Comparison of ENCODE assay signal across 9 cellular contexts in the genomic region with DNA sequence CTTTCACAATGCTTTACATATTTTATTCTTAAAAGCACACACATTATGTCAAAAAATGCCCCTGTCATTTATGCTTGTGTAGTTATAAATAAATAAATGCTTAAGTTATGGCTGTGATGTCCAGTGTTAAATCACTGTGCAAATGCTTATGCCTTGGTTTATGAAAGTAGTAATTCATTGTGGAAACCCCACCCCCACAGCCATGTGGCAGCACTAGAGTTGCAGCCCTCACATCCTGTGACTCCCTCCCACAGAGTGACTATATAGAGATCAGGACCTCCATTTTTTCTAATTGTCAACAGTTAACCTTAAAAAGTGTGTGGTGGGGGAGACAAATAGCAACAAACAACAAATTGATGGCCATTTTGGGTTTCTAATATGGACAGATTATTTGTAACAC. TPM values are rescaled to one million over a fixed set of nuclear protein-coding genes. Genes with fewer than 3 reads are reported as not detected.
DNase-seq lines count a peak whose midpoint lies in the region; ATAC-seq and TF ChIP-seq lines count a peak whose summit lies in the region.
"Had no signal": no experiment of that assay in that cellular context is flagged by ENCODE, and none has a peak within 500 bp of the region (broad histone marks: within the 10 kb centered on the region; RNA-seq: fewer than 3 reads in every experiment).

No MANE protein-coding gene starts in this region.

- TF ChIP-seq CTCF in brain microvascular endothelial cell (IDR thresholded peaks at IDR 0.05; ENCODE audit: low read depth, low read length, missing control alignments), result no peak
- TF ChIP-seq CTCF in Caco-2 (IDR thresholded peaks at IDR 0.05; ENCODE audit: insufficient read depth in 1 of 2, low read depth in 1 of 2, low read length in 1 of 2, severe bottlenecking in 1 of 2, unreplicated experiment in 1 of 2), result no peak

- DNase-seq in RPMI8226, result peak; percentile 59
- DNase-seq in activated T-helper 2 cell treated with anti-CD3 and anti-CD28 coated beads, Interferon-gamma antibody, Interleukin-2, Interleukin-4, amounts not matched to agents 10 μg/mL and 5 μg/mL and 100 μg/mL, durations not matched to agents 14 hours and 24 hours and 36 hours (ENCODE audit: low spot score), result peak; percentile 60
- peak; percentile 47 to 77 for DNase-seq in stimulated activated CD4-positive, alpha-beta T cell treated with anti-CD3 and anti-CD28 coated beads, Interleukin-4, amount 100 ng/mL, for 4 hours
- no peak for DNase-seq in brain microvascular endothelial cell
- DNase-seq in LoVo (ENCODE audit: low spot score), result no peak
- no peak for DNase-seq in Caco-2

- intact Hi-C loops in activated T-helper 2 cell treated with anti-CD3 and anti-CD28 coated beads, Interferon-gamma antibody, Interleukin-2, Interleukin-4, amounts not matched to agents 10 μg/mL and 5 μg/mL and 100 μg/mL, durations not matched to agents 14 hours and 24 hours and 36 hours (cut with micrococcal nuclease), result loop anchor here (1.0 kb wide), 3 partner anchors 10 to 14 kb away; no protein-coding TSS in a partner anchor
- intact Hi-C loops in Caco-2 (cut with micrococcal nuclease; ENCODE audit: unreplicated experiment), result no loop called here

- H3K9me3 ChIP-seq in Caco-2, result no peaks in the 10 kb centered on the region

- H3K9me3 Mint-ChIP-seq in activated T-helper 2 cell treated with anti-CD3 and anti-CD28 coated beads, Interferon-gamma antibody, Interleukin-2, Interleukin-4, amounts not matched to agents 10 μg/mL and 5 μg/mL and 100 μg/mL, durations not matched to agents 14 hours and 24 hours and 36 hours, result no peaks in the 10 kb centered on the region
- H3K9me3 Mint-ChIP-seq in Caco-2 (ENCODE audit: unreplicated experiment), result no peaks in the 10 kb centered on the region

- no TSS peak for BruUV-seq in Caco-2 (replicated peaks; lab: Mats Ljungman, UMichigan)

- ATAC-seq in GM18519 (IDR thresholded peaks at IDR 0.05; ENCODE audit: low FRiP score, unreplicated experiment) (peak; percentile 53), GM18909 (IDR thresholded peaks at IDR 0.05; ENCODE audit: poor library complexity, unreplicated experiment) (no peak)

- peak overlapping the region; percentile 93 for H3K27ac Mint-ChIP-seq in activated T-helper 2 cell treated with anti-CD3 and anti-CD28 coated beads, Interferon-gamma antibody, Interleukin-2, Interleukin-4, amounts not matched to agents 10 μg/mL and 5 μg/mL and 100 μg/mL, durations not matched to agents 14 hours and 24 hours and 36 hours
- H3K27ac Mint-ChIP-seq in Caco-2 (ENCODE audit: unreplicated experiment), result no peak overlapping the region

- peaks cover 26% of the 10 kb centered on the region for H3K36me3 Mint-ChIP-seq in activated T-helper 2 cell treated with anti-CD3 and anti-CD28 coated beads, Interferon-gamma antibody, Interleukin-2, Interleukin-4, amounts not matched to agents 10 μg/mL and 5 μg/mL and 100 μg/mL, durations not matched to agents 14 hours and 24 hours and 36 hours (ENCODE audit: low read depth)
- no peaks in the 10 kb centered on the region for H3K36me3 Mint-ChIP-seq in Caco-2 (ENCODE audit: insufficient read depth, unreplicated experiment)

- H3K27me3 Mint-ChIP-seq in activated T-helper 2 cell treated with anti-CD3 and anti-CD28 coated beads, Interferon-gamma antibody, Interleukin-2, Interleukin-4, amounts not matched to agents 10 μg/mL and 5 μg/mL and 100 μg/mL, durations not matched to agents 14 hours and 24 hours and 36 hours (ENCODE audit: low read depth), result no peaks in the 10 kb centered on the region
- H3K27me3 Mint-ChIP-seq in Caco-2 (ENCODE audit: insufficient read depth, unreplicated experiment), result peaks cover 18% of the 10 kb centered on the region

- CTCF ChIA-PET in Caco-2 (lab: Charles Lee), result no interaction called here

- peak overlapping the region; percentile 97 for H3K4me3 Mint-ChIP-seq in activated T-helper 2 cell treated with anti-CD3 and anti-CD28 coated beads, Interferon-gamma antibody, Interleukin-2, Interleukin-4, amounts not matched to agents 10 μg/mL and 5 μg/mL and 100 μg/mL, durations not matched to agents 14 hours and 24 hours and 36 hours (ENCODE audit: low read depth)
- no peak overlapping the region for H3K4me3 Mint-ChIP-seq in Caco-2 (ENCODE audit: unreplicated experiment)

- no peak overlapping the region for H3K4me3 ChIP-seq in brain microvascular endothelial cell (ENCODE audit: low read depth, low read length)
- no peak overlapping the region for H3K4me3 ChIP-seq in Caco-2 (ENCODE audit: low read depth, low read length)

- H3K27me3 ChIP-seq in brain microvascular endothelial cell (replicated peaks) (peaks cover 37% of the 10 kb centered on the region), Caco-2 (replicated peaks; ENCODE audit: control insufficient read depth, insufficient read depth, low read length) (peaks cover 3% of the 10 kb centered on the region; the same call in 1 of the 2 replicates)

- in situ Hi-C loops in brain microvascular endothelial cell (cut with HindIII; ENCODE audit: low pct_ligation_motif_present, low sequenced_read_pairs), result no loop called here

- peaks cover 4% of the 10 kb centered on the region for H3K4me1 ChIP-seq in Caco-2

- POLR2A ChIA-PET in Caco-2 (lab: Charles Lee), result no interaction called here

- H3K4me1 Mint-ChIP-seq in activated T-helper 2 cell treated with anti-CD3 and anti-CD28 coated beads, Interferon-gamma antibody, Interleukin-2, Interleukin-4, amounts not matched to agents 10 μg/mL and 5 μg/mL and 100 μg/mL, durations not matched to agents 14 hours and 24 hours and 36 hours (ENCODE audit: low read depth), result peaks cover 65% of the 10 kb centered on the region
- peaks cover 19% of the 10 kb centered on the region for H3K4me1 Mint-ChIP-seq in Caco-2 (ENCODE audit: low read depth, unreplicated experiment)

- no peak overlapping the region for H3K27ac ChIP-seq in brain microvascular endothelial cell

- H3K36me3 ChIP-seq in brain microvascular endothelial cell (replicated peaks), result no peaks in the 10 kb centered on the region
- H3K36me3 ChIP-seq in Caco-2 (ENCODE audit: control insufficient read depth, insufficient read depth, low read length), result no peaks in the 10 kb centered on the region

RNA-seq across cellular contexts. Expression of gene SKAP1, which starts 2.4 kb away (rescaled TPM):
- total RNA-seq in activated T-helper 2 cell treated with anti-CD3 and anti-CD28 coated beads, Interferon-gamma antibody, Interleukin-2, Interleukin-4, amounts not matched to agents 10 μg/mL and 5 μg/mL and 100 μg/mL, durations not matched to agents 14 hours and 24 hours and 36 hours, result 60.5 and 67.9 TPM in 2 replicates
- 0.70 and 1.5 TPM in 2 replicates for total RNA-seq in Caco-2 (2022)
- total RNA-seq: osteoblast had no signal

Comparison
In these comparisons a context has a peak if more than half of its experiments do, and no peak if none do; other contexts are left out.
1. DNase-seq: peak in RPMI8226 (single experiment), activated T-helper 2 cell treated with anti-CD3 and anti-CD28 coated beads, Interferon-gamma antibody, Interleukin-2, Interleukin-4, amounts not matched to agents 10 μg/mL and 5 μg/mL and 100 μg/mL, durations not matched to agents 14 hours and 24 hours and 36 hours (single experiment) and stimulated activated CD4-positive, alpha-beta T cell treated with anti-CD3 and anti-CD28 coated beads, Interleukin-4, amount 100 ng/mL, for 4 hours (2 of 2); none in brain microvascular endothelial cell (single experiment), LoVo (single experiment) and Caco-2 (0 of 2).
2. RNA of gene SKAP1, which starts 2.4 kb away (total RNA-seq): 60.5 to 67.9 TPM in activated T-helper 2 cell treated with anti-CD3 and anti-CD28 coated beads, Interferon-gamma antibody, Interleukin-2, Interleukin-4, amounts not matched to agents 10 μg/mL and 5 μg/mL and 100 μg/mL, durations not matched to agents 14 hours and 24 hours and 36 hours; 0.70 to 1.5 TPM in Caco-2; every median in the first group is over 10 times any median in the second.